ENCODE assay signal across 36 cellular contexts in the genomic region with DNA sequence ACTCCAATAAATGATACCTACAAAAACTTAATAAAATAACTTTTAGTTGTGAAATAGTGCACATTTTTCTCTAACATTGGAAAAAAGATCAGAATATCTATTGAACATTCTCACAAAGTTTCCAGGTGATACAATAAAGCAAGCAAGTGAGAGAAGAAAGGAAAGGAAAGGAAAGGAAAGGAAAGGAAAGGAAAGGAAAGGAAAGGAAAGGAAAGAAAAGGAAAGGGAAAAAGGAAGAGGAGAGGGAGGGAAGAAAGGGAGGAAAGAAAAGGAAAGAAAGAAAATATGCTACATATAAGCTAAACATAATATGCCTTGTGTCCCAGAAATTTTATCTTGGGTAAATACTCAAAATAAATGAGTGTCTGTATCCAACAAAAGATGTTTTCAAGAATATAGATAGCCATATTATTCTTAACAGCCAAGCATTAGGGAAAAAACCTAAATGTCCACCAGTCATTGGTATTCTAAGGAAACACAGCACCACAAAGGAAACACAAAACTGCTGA.
"Had no signal": no experiment of that assay in that cellular context is flagged by ENCODE, and none has a peak within 500 bp of the region (broad histone marks: within the 10 kb centered on the region; RNA-seq: fewer than 3 reads in every experiment).

No MANE protein-coding gene starts in this region.

- H3K36me3 ChIP-seq: MG63 had no signal

- H3K27me3 ChIP-seq: MG63 had no signal

- DNase-seq: Karpas-422, Kasumi-1, MG63, MM.1S, MV-4-11, NCI-H1048, NCI-H1092, NCI-H1092 treated with DMSO at 0.1 percent for 48 hours, NCI-H1105, NCI-H1105 treated with DMSO at 0.1 percent for 48 hours, NCI-H1417, NCI-H1417 treated with DMSO at 0.1 percent for 48 hours, NCI-H1436, NCI-H1436 treated with DMSO at 0.1 percent for 48 hours, NCI-H146, NCI-H1694, NCI-H1694 treated with DMSO at 0.1 percent for 48 hours, NCI-H187, NCI-H187 treated with DMSO at 0.1 percent for 48 hours, NCI-H1930, NCI-H2029, NCI-H2029 treated with DMSO at 0.1 percent for 48 hours, NCI-H2081, NCI-H2081 treated with DMSO at 0.1 percent for 48 hours, NCI-H2107, NCI-H2171, NCI-H2171 treated with DMSO at 0.1 percent for 48 hours, NCI-H2227 treated with DMSO at 0.1 percent for 48 hours, NCI-H226, NCI-H345, NCI-H446, NCI-H446 treated with DMSO at 0.1 percent for 48 hours, NCI-H510A, NCI-H510A treated with DMSO at 0.1 percent for 48 hours, NCI-H524, NCI-H524 treated with DMSO at 0.1 percent for 48 hours had no signal

- H3K4me3 ChIP-seq: MG63 had no signal

- H3K9me3 ChIP-seq: MG63 had no signal
